ENCODE assay signal across 1 cellular context in the genomic region with DNA sequence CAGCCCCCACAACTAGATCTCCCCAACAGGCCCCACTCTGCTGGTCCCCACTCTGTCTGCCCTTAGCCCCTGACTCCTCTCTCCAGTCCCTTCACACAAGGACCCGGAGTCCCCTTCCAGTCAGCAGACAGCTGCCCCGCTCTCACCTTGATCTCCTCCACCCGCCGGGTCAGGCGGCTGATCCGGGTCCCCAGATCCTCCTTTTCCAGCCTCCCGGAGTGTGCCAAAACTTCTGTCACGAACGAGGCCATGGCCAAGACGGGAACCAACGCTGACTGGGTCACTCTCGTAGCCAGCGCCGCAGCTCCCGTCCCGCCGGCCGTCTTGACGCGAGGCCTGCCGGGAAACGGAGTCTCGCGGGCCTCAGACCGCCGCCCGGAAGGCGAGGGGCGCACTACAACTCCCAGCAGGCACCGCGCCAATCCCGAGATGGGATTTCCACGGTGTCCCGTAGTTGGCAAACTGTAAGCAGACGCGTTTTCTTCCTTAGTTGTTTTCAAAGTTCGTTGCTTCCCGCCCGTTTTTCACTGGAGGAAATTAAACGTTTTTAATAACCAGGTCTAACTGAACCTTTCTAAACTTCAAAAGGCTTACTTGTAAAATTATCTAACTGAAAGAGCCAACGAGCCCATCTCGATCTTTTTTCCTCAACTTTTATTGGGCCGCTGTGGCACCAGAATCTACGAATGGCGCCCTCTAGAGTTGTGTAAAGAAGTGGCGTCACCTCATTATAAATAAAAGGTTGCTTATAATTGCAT.
TF ChIP-seq lines count a peak whose summit lies in the region.

A gene with protein sequence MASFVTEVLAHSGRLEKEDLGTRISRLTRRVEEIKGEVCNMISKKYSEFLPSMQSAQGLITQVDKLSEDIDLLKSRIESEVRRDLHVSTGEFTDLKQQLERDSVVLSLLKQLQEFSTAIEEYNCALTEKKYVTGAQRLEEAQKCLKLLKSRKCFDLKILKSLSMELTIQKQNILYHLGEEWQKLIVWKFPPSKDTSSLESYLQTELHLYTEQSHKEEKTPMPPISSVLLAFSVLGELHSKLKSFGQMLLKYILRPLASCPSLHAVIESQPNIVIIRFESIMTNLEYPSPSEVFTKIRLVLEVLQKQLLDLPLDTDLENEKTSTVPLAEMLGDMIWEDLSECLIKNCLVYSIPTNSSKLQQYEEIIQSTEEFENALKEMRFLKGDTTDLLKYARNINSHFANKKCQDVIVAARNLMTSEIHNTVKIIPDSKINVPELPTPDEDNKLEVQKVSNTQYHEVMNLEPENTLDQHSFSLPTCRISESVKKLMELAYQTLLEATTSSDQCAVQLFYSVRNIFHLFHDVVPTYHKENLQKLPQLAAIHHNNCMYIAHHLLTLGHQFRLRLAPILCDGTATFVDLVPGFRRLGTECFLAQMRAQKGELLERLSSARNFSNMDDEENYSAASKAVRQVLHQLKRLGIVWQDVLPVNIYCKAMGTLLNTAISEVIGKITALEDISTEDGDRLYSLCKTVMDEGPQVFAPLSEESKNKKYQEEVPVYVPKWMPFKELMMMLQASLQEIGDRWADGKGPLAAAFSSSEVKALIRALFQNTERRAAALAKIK (minus strand): TSS at position 277 of the 758 bp plus-strand sequence. CDS start 26 bp downstream, at position 251.

TF ChIP-seq in WTC11, 78 proteins besides CTCF, POLR2A, EP300 and RAD21 (continued from another document and continues in another):
- TF ChIP-seq, protein P1, sequence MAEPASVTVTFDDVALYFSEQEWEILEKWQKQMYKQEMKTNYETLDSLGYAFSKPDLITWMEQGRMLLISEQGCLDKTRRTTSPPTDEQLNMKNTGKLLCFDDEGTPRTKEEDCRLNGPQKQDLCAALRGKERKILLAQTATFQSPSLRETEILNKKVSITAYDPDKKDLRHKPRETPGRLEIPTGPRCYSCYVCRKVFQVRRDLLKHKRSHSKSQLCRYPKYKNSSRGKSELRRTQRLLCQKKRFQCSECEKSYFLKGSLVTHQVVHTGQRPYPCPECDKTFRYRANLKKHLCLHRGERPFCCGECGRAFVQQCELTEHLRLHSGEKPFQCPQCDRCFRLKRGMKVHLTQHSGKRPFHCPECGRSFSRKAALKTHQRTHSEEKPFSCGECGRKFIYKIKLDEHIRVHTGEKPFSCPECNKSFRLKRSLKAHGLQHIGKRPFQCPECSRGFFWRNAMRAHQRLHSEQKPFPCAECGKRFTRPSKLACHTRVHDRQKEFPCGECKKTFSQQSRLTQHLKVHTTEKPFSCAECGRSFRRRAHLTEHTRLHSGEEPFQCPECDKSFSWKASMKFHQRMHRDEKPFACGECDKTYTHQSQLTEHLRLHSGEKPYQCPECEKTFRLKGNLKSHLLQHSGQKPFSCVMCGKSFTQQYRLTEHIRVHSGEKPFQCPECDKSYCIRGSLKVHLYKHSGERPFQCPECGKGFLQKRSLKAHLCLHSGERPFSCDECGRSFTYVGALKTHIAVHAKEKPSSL (CRISPR knock-in tag; conservative IDR thresholded peaks at IDR 0.05), result no peak
- TF ChIP-seq EMX1 (CRISPR knock-in tag; IDR thresholded peaks at IDR 0.05) (no peak), NR1H2 (CRISPR knock-in tag; IDR thresholded peaks at IDR 0.05) (no peak), PRRX2 (CRISPR knock-in tag; IDR thresholded peaks at IDR 0.05) (no peak), NFYB (CRISPR knock-in tag; conservative IDR thresholded peaks at IDR 0.05; ENCODE audit: low read depth) (no peak), IRF2 (CRISPR knock-in tag; IDR thresholded peaks at IDR 0.05; ENCODE audit: borderline replicate concordance, low read depth) (no peak), GRHL2 (CRISPR knock-in tag; IDR thresholded peaks at IDR 0.05; ENCODE audit: insufficient replicate concordance, severe bottlenecking) (no peak), NFE2L1 (CRISPR knock-in tag; IDR thresholded peaks at IDR 0.05) (no peak), FOXJ3 (CRISPR knock-in tag; IDR thresholded peaks at IDR 0.05; ENCODE audit: borderline replicate concordance) (no peak), TEAD1 (CRISPR knock-in tag; IDR thresholded peaks at IDR 0.05) (0 out of 2 replicates have a peak, but pooled peaks have one; percentile 48), ZNF219 (CRISPR knock-in tag; IDR thresholded peaks at IDR 0.05; ENCODE audit: borderline replicate concordance) (no peak), HMGA2 (CRISPR knock-in tag; IDR thresholded peaks at IDR 0.05) (no peak), GABPB1 (CRISPR knock-in tag; IDR thresholded peaks at IDR 0.05) (peak; percentile 52), ZNF416 (CRISPR knock-in tag; IDR thresholded peaks at IDR 0.05) (no peak), ZNF121 (CRISPR knock-in tag; IDR thresholded peaks at IDR 0.05) (no peak), TCF7 (CRISPR knock-in tag; IDR thresholded peaks at IDR 0.05; ENCODE audit: low read depth) (0 out of 2 replicates have a peak, but pooled peaks have one; percentile 41), JUN (CRISPR knock-in tag; IDR thresholded peaks at IDR 0.05) (peak; percentile 35; the same call in 1 of the 2 replicates)
- TF ChIP-seq, protein P2, sequence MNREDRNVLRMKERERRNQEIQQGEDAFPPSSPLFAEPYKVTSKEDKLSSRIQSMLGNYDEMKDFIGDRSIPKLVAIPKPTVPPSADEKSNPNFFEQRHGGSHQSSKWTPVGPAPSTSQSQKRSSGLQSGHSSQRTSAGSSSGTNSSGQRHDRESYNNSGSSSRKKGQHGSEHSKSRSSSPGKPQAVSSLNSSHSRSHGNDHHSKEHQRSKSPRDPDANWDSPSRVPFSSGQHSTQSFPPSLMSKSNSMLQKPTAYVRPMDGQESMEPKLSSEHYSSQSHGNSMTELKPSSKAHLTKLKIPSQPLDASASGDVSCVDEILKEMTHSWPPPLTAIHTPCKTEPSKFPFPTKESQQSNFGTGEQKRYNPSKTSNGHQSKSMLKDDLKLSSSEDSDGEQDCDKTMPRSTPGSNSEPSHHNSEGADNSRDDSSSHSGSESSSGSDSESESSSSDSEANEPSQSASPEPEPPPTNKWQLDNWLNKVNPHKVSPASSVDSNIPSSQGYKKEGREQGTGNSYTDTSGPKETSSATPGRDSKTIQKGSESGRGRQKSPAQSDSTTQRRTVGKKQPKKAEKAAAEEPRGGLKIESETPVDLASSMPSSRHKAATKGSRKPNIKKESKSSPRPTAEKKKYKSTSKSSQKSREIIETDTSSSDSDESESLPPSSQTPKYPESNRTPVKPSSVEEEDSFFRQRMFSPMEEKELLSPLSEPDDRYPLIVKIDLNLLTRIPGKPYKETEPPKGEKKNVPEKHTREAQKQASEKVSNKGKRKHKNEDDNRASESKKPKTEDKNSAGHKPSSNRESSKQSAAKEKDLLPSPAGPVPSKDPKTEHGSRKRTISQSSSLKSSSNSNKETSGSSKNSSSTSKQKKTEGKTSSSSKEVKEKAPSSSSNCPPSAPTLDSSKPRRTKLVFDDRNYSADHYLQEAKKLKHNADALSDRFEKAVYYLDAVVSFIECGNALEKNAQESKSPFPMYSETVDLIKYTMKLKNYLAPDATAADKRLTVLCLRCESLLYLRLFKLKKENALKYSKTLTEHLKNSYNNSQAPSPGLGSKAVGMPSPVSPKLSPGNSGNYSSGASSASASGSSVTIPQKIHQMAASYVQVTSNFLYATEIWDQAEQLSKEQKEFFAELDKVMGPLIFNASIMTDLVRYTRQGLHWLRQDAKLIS (CRISPR knock-in tag; IDR thresholded peaks at IDR 0.05; ENCODE audit: borderline replicate concordance), result no peak
- TF ChIP-seq, protein P3, sequence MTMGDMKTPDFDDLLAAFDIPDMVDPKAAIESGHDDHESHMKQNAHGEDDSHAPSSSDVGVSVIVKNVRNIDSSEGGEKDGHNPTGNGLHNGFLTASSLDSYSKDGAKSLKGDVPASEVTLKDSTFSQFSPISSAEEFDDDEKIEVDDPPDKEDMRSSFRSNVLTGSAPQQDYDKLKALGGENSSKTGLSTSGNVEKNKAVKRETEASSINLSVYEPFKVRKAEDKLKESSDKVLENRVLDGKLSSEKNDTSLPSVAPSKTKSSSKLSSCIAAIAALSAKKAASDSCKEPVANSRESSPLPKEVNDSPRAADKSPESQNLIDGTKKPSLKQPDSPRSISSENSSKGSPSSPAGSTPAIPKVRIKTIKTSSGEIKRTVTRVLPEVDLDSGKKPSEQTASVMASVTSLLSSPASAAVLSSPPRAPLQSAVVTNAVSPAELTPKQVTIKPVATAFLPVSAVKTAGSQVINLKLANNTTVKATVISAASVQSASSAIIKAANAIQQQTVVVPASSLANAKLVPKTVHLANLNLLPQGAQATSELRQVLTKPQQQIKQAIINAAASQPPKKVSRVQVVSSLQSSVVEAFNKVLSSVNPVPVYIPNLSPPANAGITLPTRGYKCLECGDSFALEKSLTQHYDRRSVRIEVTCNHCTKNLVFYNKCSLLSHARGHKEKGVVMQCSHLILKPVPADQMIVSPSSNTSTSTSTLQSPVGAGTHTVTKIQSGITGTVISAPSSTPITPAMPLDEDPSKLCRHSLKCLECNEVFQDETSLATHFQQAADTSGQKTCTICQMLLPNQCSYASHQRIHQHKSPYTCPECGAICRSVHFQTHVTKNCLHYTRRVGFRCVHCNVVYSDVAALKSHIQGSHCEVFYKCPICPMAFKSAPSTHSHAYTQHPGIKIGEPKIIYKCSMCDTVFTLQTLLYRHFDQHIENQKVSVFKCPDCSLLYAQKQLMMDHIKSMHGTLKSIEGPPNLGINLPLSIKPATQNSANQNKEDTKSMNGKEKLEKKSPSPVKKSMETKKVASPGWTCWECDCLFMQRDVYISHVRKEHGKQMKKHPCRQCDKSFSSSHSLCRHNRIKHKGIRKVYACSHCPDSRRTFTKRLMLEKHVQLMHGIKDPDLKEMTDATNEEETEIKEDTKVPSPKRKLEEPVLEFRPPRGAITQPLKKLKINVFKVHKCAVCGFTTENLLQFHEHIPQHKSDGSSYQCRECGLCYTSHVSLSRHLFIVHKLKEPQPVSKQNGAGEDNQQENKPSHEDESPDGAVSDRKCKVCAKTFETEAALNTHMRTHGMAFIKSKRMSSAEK (CRISPR knock-in tag; IDR thresholded peaks at IDR 0.05; ENCODE audit: borderline replicate concordance), result no peak
- TF ChIP-seq, protein P4, sequence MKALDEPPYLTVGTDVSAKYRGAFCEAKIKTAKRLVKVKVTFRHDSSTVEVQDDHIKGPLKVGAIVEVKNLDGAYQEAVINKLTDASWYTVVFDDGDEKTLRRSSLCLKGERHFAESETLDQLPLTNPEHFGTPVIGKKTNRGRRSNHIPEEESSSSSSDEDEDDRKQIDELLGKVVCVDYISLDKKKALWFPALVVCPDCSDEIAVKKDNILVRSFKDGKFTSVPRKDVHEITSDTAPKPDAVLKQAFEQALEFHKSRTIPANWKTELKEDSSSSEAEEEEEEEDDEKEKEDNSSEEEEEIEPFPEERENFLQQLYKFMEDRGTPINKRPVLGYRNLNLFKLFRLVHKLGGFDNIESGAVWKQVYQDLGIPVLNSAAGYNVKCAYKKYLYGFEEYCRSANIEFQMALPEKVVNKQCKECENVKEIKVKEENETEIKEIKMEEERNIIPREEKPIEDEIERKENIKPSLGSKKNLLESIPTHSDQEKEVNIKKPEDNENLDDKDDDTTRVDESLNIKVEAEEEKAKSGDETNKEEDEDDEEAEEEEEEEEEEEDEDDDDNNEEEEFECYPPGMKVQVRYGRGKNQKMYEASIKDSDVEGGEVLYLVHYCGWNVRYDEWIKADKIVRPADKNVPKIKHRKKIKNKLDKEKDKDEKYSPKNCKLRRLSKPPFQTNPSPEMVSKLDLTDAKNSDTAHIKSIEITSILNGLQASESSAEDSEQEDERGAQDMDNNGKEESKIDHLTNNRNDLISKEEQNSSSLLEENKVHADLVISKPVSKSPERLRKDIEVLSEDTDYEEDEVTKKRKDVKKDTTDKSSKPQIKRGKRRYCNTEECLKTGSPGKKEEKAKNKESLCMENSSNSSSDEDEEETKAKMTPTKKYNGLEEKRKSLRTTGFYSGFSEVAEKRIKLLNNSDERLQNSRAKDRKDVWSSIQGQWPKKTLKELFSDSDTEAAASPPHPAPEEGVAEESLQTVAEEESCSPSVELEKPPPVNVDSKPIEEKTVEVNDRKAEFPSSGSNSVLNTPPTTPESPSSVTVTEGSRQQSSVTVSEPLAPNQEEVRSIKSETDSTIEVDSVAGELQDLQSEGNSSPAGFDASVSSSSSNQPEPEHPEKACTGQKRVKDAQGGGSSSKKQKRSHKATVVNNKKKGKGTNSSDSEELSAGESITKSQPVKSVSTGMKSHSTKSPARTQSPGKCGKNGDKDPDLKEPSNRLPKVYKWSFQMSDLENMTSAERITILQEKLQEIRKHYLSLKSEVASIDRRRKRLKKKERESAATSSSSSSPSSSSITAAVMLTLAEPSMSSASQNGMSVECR (CRISPR knock-in tag; IDR thresholded peaks at IDR 0.05; ENCODE audit: borderline replicate concordance), result peak; percentile 70; the same call in 1 of the 2 replicates
- TF ChIP-seq, protein P5, sequence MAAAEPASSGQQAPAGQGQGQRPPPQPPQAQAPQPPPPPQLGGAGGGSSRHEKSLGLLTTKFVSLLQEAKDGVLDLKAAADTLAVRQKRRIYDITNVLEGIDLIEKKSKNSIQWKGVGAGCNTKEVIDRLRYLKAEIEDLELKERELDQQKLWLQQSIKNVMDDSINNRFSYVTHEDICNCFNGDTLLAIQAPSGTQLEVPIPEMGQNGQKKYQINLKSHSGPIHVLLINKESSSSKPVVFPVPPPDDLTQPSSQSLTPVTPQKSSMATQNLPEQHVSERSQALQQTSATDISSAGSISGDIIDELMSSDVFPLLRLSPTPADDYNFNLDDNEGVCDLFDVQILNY (CRISPR knock-in tag; IDR thresholded peaks at IDR 0.05), result peak; percentile 71; the same call in 1 of the 2 replicates
- TF ChIP-seq, protein P6, sequence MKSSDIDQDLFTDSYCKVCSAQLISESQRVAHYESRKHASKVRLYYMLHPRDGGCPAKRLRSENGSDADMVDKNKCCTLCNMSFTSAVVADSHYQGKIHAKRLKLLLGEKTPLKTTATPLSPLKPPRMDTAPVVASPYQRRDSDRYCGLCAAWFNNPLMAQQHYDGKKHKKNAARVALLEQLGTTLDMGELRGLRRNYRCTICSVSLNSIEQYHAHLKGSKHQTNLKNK (CRISPR knock-in tag; IDR thresholded peaks at IDR 0.05), result no peak
- TF ChIP-seq, protein P7, sequence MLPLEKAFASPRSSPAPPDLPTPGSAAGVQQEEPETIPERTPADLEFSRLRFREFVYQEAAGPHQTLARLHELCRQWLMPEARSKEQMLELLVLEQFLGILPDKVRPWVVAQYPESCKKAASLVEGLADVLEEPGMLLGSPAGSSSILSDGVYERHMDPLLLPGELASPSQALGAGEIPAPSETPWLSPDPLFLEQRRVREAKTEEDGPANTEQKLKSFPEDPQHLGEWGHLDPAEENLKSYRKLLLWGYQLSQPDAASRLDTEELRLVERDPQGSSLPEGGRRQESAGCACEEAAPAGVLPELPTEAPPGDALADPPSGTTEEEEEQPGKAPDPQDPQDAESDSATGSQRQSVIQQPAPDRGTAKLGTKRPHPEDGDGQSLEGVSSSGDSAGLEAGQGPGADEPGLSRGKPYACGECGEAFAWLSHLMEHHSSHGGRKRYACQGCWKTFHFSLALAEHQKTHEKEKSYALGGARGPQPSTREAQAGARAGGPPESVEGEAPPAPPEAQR (CRISPR knock-in tag; IDR thresholded peaks at IDR 0.05), result no peak
- TF ChIP-seq, protein P8, sequence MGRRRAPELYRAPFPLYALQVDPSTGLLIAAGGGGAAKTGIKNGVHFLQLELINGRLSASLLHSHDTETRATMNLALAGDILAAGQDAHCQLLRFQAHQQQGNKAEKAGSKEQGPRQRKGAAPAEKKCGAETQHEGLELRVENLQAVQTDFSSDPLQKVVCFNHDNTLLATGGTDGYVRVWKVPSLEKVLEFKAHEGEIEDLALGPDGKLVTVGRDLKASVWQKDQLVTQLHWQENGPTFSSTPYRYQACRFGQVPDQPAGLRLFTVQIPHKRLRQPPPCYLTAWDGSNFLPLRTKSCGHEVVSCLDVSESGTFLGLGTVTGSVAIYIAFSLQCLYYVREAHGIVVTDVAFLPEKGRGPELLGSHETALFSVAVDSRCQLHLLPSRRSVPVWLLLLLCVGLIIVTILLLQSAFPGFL (CRISPR knock-in tag; IDR thresholded peaks at IDR 0.05; ENCODE audit: borderline replicate concordance), result no peak
